Comparison of ENCODE assay signal across 13 cellular contexts in the genomic region with DNA sequence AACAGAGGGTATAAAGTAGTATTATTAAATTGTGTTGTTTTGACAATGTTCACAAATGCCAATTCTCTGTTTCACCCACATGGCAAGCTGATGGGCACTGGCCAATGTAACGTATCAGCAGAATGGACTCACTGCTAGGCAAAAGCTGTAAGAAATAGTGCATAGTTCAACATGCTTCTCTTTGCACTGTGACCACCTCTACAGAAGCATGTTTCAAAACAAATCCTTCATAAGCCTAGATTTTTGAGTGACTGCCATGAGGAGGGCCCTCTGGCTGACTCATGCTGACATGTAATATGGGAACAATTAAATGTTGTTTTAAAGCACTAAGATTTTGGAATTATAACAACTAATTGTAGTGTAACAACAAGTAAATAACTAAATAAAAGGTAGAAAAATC. TPM values are rescaled to one million over a fixed set of nuclear protein-coding genes. Genes with fewer than 3 reads are reported as not detected.
DNase-seq lines count a peak whose midpoint lies in the region; ATAC-seq, FAIRE-seq and TF ChIP-seq lines count a peak whose summit lies in the region.
"Had no signal": no experiment of that assay in that cellular context is flagged by ENCODE, and none has a peak within 500 bp of the region (broad histone marks: within the 10 kb centered on the region; RNA-seq: fewer than 3 reads in every experiment).

No MANE protein-coding gene starts in this region.

- no peak overlapping the region for H3K27ac Mint-ChIP-seq in natural killer cell
- no peak overlapping the region for H3K27ac Mint-ChIP-seq in natural killer cell treated with Interleukin-12 subunit alpha and Interleukin-12 subunit beta and Interleukin-15 and Interleukin-18, amount 100 ng/mL, for 72 hours
- H3K27ac Mint-ChIP-seq: activated T-cell treated with anti-CD3 and anti-CD28 coated beads, Interleukin-2, amount 50 U/mL, for 24 hours; CD8-positive, alpha-beta T cell had no signal

- intact Hi-C loops in natural killer cell (cut with micrococcal nuclease), result no loop called here
- intact Hi-C loops in colonic mucosa (cut with DNase I), result no loop called here

- TF ChIP-seq CTCF in natural killer cell (IDR thresholded peaks at IDR 0.05), result no peak
- no peak for TF ChIP-seq CTCF in keratinocyte (optimal IDR thresholded peaks at IDR 0.05 in 1 of 3, IDR thresholded peaks at IDR 0.05 in 1 of 3, conservative IDR thresholded peaks at IDR 0.05 in 1 of 3; ENCODE audit: extremely low read depth in 1 of 3, insufficient read depth in 2 of 3, low read length in 3 of 3)
- TF ChIP-seq CTCF in colonic mucosa (IDR thresholded peaks at IDR 0.05), result no peak

- H3K9me3 ChIP-seq in keratinocyte (ENCODE audit: control insufficient read depth, low read depth, low read length) (no peaks in the 10 kb centered on the region), colonic mucosa (no peaks in the 10 kb centered on the region)
- H3K9me3 ChIP-seq: Peyer's patch had no signal

- H3K4me3 Mint-ChIP-seq in natural killer cell, result peak overlapping the region; percentile 43
- no peak overlapping the region for H3K4me3 Mint-ChIP-seq in natural killer cell treated with Interleukin-12 subunit alpha and Interleukin-12 subunit beta and Interleukin-15 and Interleukin-18, amount 100 ng/mL, for 72 hours
- H3K4me3 Mint-ChIP-seq: activated T-cell treated with anti-CD3 and anti-CD28 coated beads, Interleukin-2, amount 50 U/mL, for 24 hours; CD8-positive, alpha-beta T cell had no signal

- no peak overlapping the region for H3K9ac ChIP-seq in keratinocyte (ENCODE audit: control insufficient read depth, extremely low read depth, insufficient read depth, low read length)
- H3K9ac ChIP-seq in colonic mucosa (ENCODE audit: low read depth in 2 of 2, low read length in 2 of 2), result no peak overlapping the region

- no peaks in the 10 kb centered on the region for H3K9me1 ChIP-seq in keratinocyte (ENCODE audit: control insufficient read depth, extremely low read depth, insufficient read depth, low read length)

- H3K27me3 Mint-ChIP-seq in natural killer cell (ENCODE audit: low read depth in 2 of 2), result no peaks in the 10 kb centered on the region
- no peaks in the 10 kb centered on the region for H3K27me3 Mint-ChIP-seq in natural killer cell treated with Interleukin-12 subunit alpha and Interleukin-12 subunit beta and Interleukin-15 and Interleukin-18, amount 100 ng/mL, for 72 hours
- H3K27me3 Mint-ChIP-seq: activated T-cell treated with anti-CD3 and anti-CD28 coated beads, Interleukin-2, amount 50 U/mL, for 24 hours had no signal

- H2AFZ ChIP-seq in keratinocyte (ENCODE audit: control insufficient read depth, low read length), result no peak overlapping the region

- no peaks in the 10 kb centered on the region for H4K20me1 ChIP-seq in keratinocyte (ENCODE audit: control insufficient read depth, extremely low read depth, insufficient read depth, low read length)

- peaks cover 6% of the 10 kb centered on the region for H3K36me3 Mint-ChIP-seq in natural killer cell
- H3K36me3 Mint-ChIP-seq in natural killer cell treated with Interleukin-12 subunit alpha and Interleukin-12 subunit beta and Interleukin-15 and Interleukin-18, amount 100 ng/mL, for 72 hours, result peaks cover 15% of the 10 kb centered on the region

- dilution Hi-C loops in keratinocyte (cut with MboI; ENCODE audit: extremely low pct_ligation_motif_present, low sequenced_read_pairs), result no loop called here

- H3K27ac ChIP-seq in keratinocyte (ENCODE audit: control insufficient read depth, insufficient read depth, low read length), result no peak overlapping the region
- H3K27ac ChIP-seq in colonic mucosa, result no peak overlapping the region
- H3K27ac ChIP-seq: Peyer's patch had no signal

- H3K4me2 ChIP-seq in keratinocyte (ENCODE audit: control insufficient read depth, extremely low read depth, insufficient read depth, low read depth, low read length), result peak overlapping the region; percentile 23

- H3K4me1 ChIP-seq in keratinocyte (ENCODE audit: control insufficient read depth, extremely low read depth, insufficient read depth, low read length) (peaks cover 28% of the 10 kb centered on the region), colonic mucosa (no peaks in the 10 kb centered on the region)

- FAIRE-seq in keratinocyte (lab: Jason Lieb, UNC), result no peak
- FAIRE-seq: colon had no signal

- H3K79me2 ChIP-seq in keratinocyte (ENCODE audit: control insufficient read depth, insufficient read depth, low read length), result peaks cover 35% of the 10 kb centered on the region

- H3K9me3 Mint-ChIP-seq in natural killer cell, result no peaks in the 10 kb centered on the region
- H3K9me3 Mint-ChIP-seq in natural killer cell treated with Interleukin-12 subunit alpha and Interleukin-12 subunit beta and Interleukin-15 and Interleukin-18, amount 100 ng/mL, for 72 hours, result peaks cover 6% of the 10 kb centered on the region

- no peak for ATAC-seq in natural killer cell
- no peak for ATAC-seq in natural killer cell treated with Interleukin-12 subunit alpha and Interleukin-12 subunit beta and Interleukin-15 and Interleukin-18, amount 100 ng/mL, for 72 hours
- ATAC-seq: CD8-positive, alpha-beta T cell had no signal

- peaks cover 3 to 6% of the 10 kb centered on the region in 2 experiments for H3K36me3 ChIP-seq in keratinocyte (ENCODE audit: control insufficient read depth in 2 of 2, extremely low read depth in 1 of 2, insufficient read depth in 2 of 2, low read length in 2 of 2)
- no peaks in the 10 kb centered on the region for H3K36me3 ChIP-seq in colonic mucosa
- H3K36me3 ChIP-seq: Peyer's patch had no signal

- H3K4me1 Mint-ChIP-seq in natural killer cell, result peaks cover 27 to 28% of the 10 kb centered on the region in 2 donors
- H3K4me1 Mint-ChIP-seq in natural killer cell treated with Interleukin-12 subunit alpha and Interleukin-12 subunit beta and Interleukin-15 and Interleukin-18, amount 100 ng/mL, for 72 hours (ENCODE audit: low read depth in 2 of 2), result peaks cover 18 to 32% of the 10 kb centered on the region in 2 donors

- H3K4me3 ChIP-seq in keratinocyte (ENCODE audit: control insufficient read depth in 2 of 3, extremely low read depth in 1 of 3, insufficient read depth in 2 of 3, low read depth in 1 of 3, low read length in 3 of 3) (no peak overlapping the region), colonic mucosa (no peak overlapping the region)
- H3K4me3 ChIP-seq: Peyer's patch had no signal

- no peak for DNase-seq in natural killer cell
- no peak for DNase-seq in natural killer cell treated with Interleukin-12 subunit alpha and Interleukin-12 subunit beta and Interleukin-15 and Interleukin-18, amount 100 ng/mL, for 72 hours (ENCODE audit: low spot score)
- DNase-seq in astrocyte of the hippocampus (ENCODE audit: low read depth, low spot score), result peak; percentile 46
- no peak for DNase-seq in keratinocyte (ENCODE audit: low read depth, low spot score)
- no peak for DNase-seq in colonic mucosa
- no peak for DNase-seq in NOMO-1 treated with dmso at 0.1 percent for 144 hours (lab: John Stamatoyannopoulos, UW; ENCODE audit: unreplicated experiment)
- DNase-seq in activated naive CD4-positive, alpha-beta T cell treated with anti-CD3 and anti-CD28 coated beads, Interleukin-2, amount 50 U/mL, for 16 hours, result no peak
- no peak for DNase-seq in cerebellar cortex (ENCODE audit: low spot score)
- DNase-seq: activated T-cell treated with anti-CD3 and anti-CD28 coated beads, Interleukin-2, amount 50 U/mL, for 24 hours; CD8-positive, alpha-beta T cell; Peyer's patch; stimulated activated naive CD4-positive, alpha-beta T cell had no signal

- H3K27me3 ChIP-seq in keratinocyte (ENCODE audit: control insufficient read depth, extremely low read depth, insufficient read depth, low read length) (no peaks in the 10 kb centered on the region), colonic mucosa (no peaks in the 10 kb centered on the region)
- H3K27me3 ChIP-seq: Peyer's patch had no signal

RNA-seq across cellular contexts. Expression of gene GBE1, which starts 3.2 kb away (rescaled TPM):
- total RNA-seq in natural killer cell (10 to 100 TPM in 1 of 3 donors, 1 to 10 TPM in 2; 8.8 to 11.8 (median 9.7) TPM), colonic mucosa (10 to 100 TPM; 15.0 to 26.7 TPM)
- total RNA-seq in natural killer cell treated with Interleukin-12 subunit alpha and Interleukin-12 subunit beta and Interleukin-15 and Interleukin-18, amount 100 ng/mL, for 72 hours, result 10 to 100 TPM; 22.3 to 44.3 TPM
- 19.4 to 30.2 TPM (median 20.5 TPM) in 3 replicates for polyA plus RNA-seq in keratinocyte
- 25.1 TPM for polyA plus RNA-seq in keratinocyte (2011; ENCODE audit: low read depth)
- 16.7 and 33.5 TPM in 2 replicates for polyA plus RNA-seq in keratinocyte (2011; cell fraction: cytosol; rRNA removed)
- 18.6 and 27.7 TPM in 2 replicates for polyA plus RNA-seq in keratinocyte (2011; cell fraction: nucleus; rRNA removed)
- polyA plus RNA-seq in keratinocyte (2012; ENCODE audit: low replicate concordance), result 21.4 and 35.7 TPM in 2 replicates
- 8.4 to 44.1 TPM (median 23.9 TPM) in 3 replicates for polyA minus RNA-seq in keratinocyte
- polyA minus RNA-seq in keratinocyte (2011; cell fraction: cytosol; rRNA and poly(A)+ RNA removed), result 15.7 TPM
- polyA minus RNA-seq in keratinocyte (2011; cell fraction: nucleus; rRNA and poly(A)+ RNA removed), result 30.5 and 44.7 TPM in 2 replicates
